8 cellular contexts compared by ENCODE assay signal in genomic region chr1:204409878-204410763, GRCh38. TPM values are rescaled to one million over a fixed set of nuclear protein-coding genes. Genes with fewer than 3 reads are reported as not detected.
DNase-seq lines count a peak whose midpoint lies in the region; ATAC-seq and TF ChIP-seq lines count a peak whose summit lies in the region.

No MANE protein-coding gene starts in this region.

- H3K36me3 ChIP-seq in suprapubic skin, result peaks cover under 1% of the 10 kb centered on the region

- peaks cover 50% of the 10 kb centered on the region for H3K36me3 Mint-ChIP-seq in T-helper 2 cell treated with Interferon-gamma antibody and Interleukin-4, amounts not matched to agents 5 μg/mL and 100 μg/mL, for 36 hours (ENCODE audit: low read depth)
- peaks cover 62% of the 10 kb centered on the region for H3K36me3 Mint-ChIP-seq in activated T-helper 2 cell treated with anti-CD3 and anti-CD28 coated beads, Interferon-gamma antibody, Interleukin-2, Interleukin-4, amounts not matched to agents 10 μg/mL and 5 μg/mL and 100 μg/mL, durations not matched to agents 14 hours and 24 hours and 36 hours (ENCODE audit: low read depth)
- H3K36me3 Mint-ChIP-seq in immature natural killer cell, result peaks cover 0 to 14% (median 0%) of the 10 kb centered on the region in 3 donors

- H3K27me3 Mint-ChIP-seq in T-helper 2 cell treated with Interferon-gamma antibody and Interleukin-4, amounts not matched to agents 5 μg/mL and 100 μg/mL, for 36 hours (ENCODE audit: low read depth), result no peaks in the 10 kb centered on the region
- no peaks in the 10 kb centered on the region for H3K27me3 Mint-ChIP-seq in activated T-helper 2 cell treated with anti-CD3 and anti-CD28 coated beads, Interferon-gamma antibody, Interleukin-2, Interleukin-4, amounts not matched to agents 10 μg/mL and 5 μg/mL and 100 μg/mL, durations not matched to agents 14 hours and 24 hours and 36 hours (ENCODE audit: low read depth)
- peaks cover 14 to 15% (median 15%) of the 10 kb centered on the region in 3 donors for H3K27me3 Mint-ChIP-seq in immature natural killer cell (ENCODE audit: low read depth in 3 of 3)

- peaks cover 42% of the 10 kb centered on the region for H3K4me1 ChIP-seq in suprapubic skin

- no peak for TF ChIP-seq CTCF in suprapubic skin (IDR thresholded peaks at IDR 0.05)

- peak overlapping the region; percentile 99 for H3K4me3 Mint-ChIP-seq in T-helper 2 cell treated with Interferon-gamma antibody and Interleukin-4, amounts not matched to agents 5 μg/mL and 100 μg/mL, for 36 hours
- H3K4me3 Mint-ChIP-seq in activated T-helper 2 cell treated with anti-CD3 and anti-CD28 coated beads, Interferon-gamma antibody, Interleukin-2, Interleukin-4, amounts not matched to agents 10 μg/mL and 5 μg/mL and 100 μg/mL, durations not matched to agents 14 hours and 24 hours and 36 hours (ENCODE audit: low read depth), result peak overlapping the region; percentile 98
- peak overlapping the region; percentile 92 to 99 (median 99) for H3K4me3 Mint-ChIP-seq in immature natural killer cell

- H3K9me3 Mint-ChIP-seq in T-helper 2 cell treated with Interferon-gamma antibody and Interleukin-4, amounts not matched to agents 5 μg/mL and 100 μg/mL, for 36 hours, result no peaks in the 10 kb centered on the region
- no peaks in the 10 kb centered on the region for H3K9me3 Mint-ChIP-seq in activated T-helper 2 cell treated with anti-CD3 and anti-CD28 coated beads, Interferon-gamma antibody, Interleukin-2, Interleukin-4, amounts not matched to agents 10 μg/mL and 5 μg/mL and 100 μg/mL, durations not matched to agents 14 hours and 24 hours and 36 hours
- no peaks in the 10 kb centered on the region for H3K9me3 Mint-ChIP-seq in immature natural killer cell

- no peaks in the 10 kb centered on the region for H3K9me3 ChIP-seq in suprapubic skin

- no peaks in the 10 kb centered on the region for H3K27me3 ChIP-seq in suprapubic skin

- ATAC-seq in GM19035 (IDR thresholded peaks at IDR 0.05; ENCODE audit: unreplicated experiment), result no peak

- H3K27ac Mint-ChIP-seq in T-helper 2 cell treated with Interferon-gamma antibody and Interleukin-4, amounts not matched to agents 5 μg/mL and 100 μg/mL, for 36 hours, result peak overlapping the region; percentile 100
- H3K27ac Mint-ChIP-seq in activated T-helper 2 cell treated with anti-CD3 and anti-CD28 coated beads, Interferon-gamma antibody, Interleukin-2, Interleukin-4, amounts not matched to agents 10 μg/mL and 5 μg/mL and 100 μg/mL, durations not matched to agents 14 hours and 24 hours and 36 hours, result peak overlapping the region; percentile 98
- H3K27ac Mint-ChIP-seq in immature natural killer cell, result peak overlapping the region; percentile 100

- no peak for TF ChIP-seq EP300 in suprapubic skin (IDR thresholded peaks at IDR 0.05)

- intact Hi-C loops in activated T-helper 2 cell treated with anti-CD3 and anti-CD28 coated beads, Interferon-gamma antibody, Interleukin-2, Interleukin-4, amounts not matched to agents 10 μg/mL and 5 μg/mL and 100 μg/mL, durations not matched to agents 14 hours and 24 hours and 36 hours (cut with micrococcal nuclease), result loop anchor here (2.0 to 10.0 kb wide), 3 partner anchors 48 to 795 kb away; partner anchors contain the start of gene SNRPE

- peak overlapping the region; percentile 70 for H3K4me3 ChIP-seq in suprapubic skin

- TF ChIP-seq POLR2A in suprapubic skin (IDR thresholded peaks at IDR 0.05), result no peak

- 0% methylated on average over 6 of the region's 10 CpGs for WGBS in suprapubic skin

- DNase-seq in T-helper 2 cell treated with Interferon-gamma antibody and Interleukin-4, amounts not matched to agents 5 μg/mL and 100 μg/mL, for 36 hours (ENCODE audit: low spot score), result no peak
- DNase-seq in T-helper 2 cell (no peak), immature natural killer cell (no peak), suprapubic skin (ENCODE audit: low spot score in 2 of 2) (no peak), NCI-H1105 (lab: John Stamatoyannopoulos, UW) (no peak)
- no peak for DNase-seq in activated T-helper 2 cell treated with anti-CD3 and anti-CD28 coated beads, Interferon-gamma antibody, Interleukin-2, Interleukin-4, amounts not matched to agents 10 μg/mL and 5 μg/mL and 100 μg/mL, durations not matched to agents 14 hours and 24 hours and 36 hours (ENCODE audit: low spot score)
- DNase-seq in activated CD4-positive, CD25-positive, alpha-beta regulatory T cell treated with anti-CD3 and anti-CD28 coated beads, Interleukin-2, amount 50 U/mL, for 72 hours, result no peak

- H3K27ac ChIP-seq in suprapubic skin, result peak overlapping the region; percentile 98

- peaks cover 18% of the 10 kb centered on the region for H3K4me1 Mint-ChIP-seq in T-helper 2 cell treated with Interferon-gamma antibody and Interleukin-4, amounts not matched to agents 5 μg/mL and 100 μg/mL, for 36 hours (ENCODE audit: low read depth)
- peaks cover 15% of the 10 kb centered on the region for H3K4me1 Mint-ChIP-seq in activated T-helper 2 cell treated with anti-CD3 and anti-CD28 coated beads, Interferon-gamma antibody, Interleukin-2, Interleukin-4, amounts not matched to agents 10 μg/mL and 5 μg/mL and 100 μg/mL, durations not matched to agents 14 hours and 24 hours and 36 hours (ENCODE audit: low read depth)
- peaks cover 50 to 68% of the 10 kb centered on the region in 2 donors for H3K4me1 Mint-ChIP-seq in immature natural killer cell

RNA-seq across cellular contexts. Expression of gene PPP1R15B, which starts 1.5 kb away (rescaled TPM):
- total RNA-seq in activated T-helper 2 cell treated with anti-CD3 and anti-CD28 coated beads, Interferon-gamma antibody, Interleukin-2, Interleukin-4, amounts not matched to agents 10 μg/mL and 5 μg/mL and 100 μg/mL, durations not matched to agents 14 hours and 24 hours and 36 hours, result 63.4 and 64.3 TPM in 2 replicates
- 10 to 100 TPM; 13.5 to 23.0 (median 17.3) TPM for polyA plus RNA-seq in immature natural killer cell
- 10 to 100 TPM; 51.2 to 66.4 (median 56.7) TPM for total RNA-seq in suprapubic skin

RNA-seq across cellular contexts. Expression of gene PLEKHA6, which starts 50.4 kb away (rescaled TPM):
- 0.52 and 1.9 TPM in 2 replicates for total RNA-seq in activated T-helper 2 cell treated with anti-CD3 and anti-CD28 coated beads, Interferon-gamma antibody, Interleukin-2, Interleukin-4, amounts not matched to agents 10 μg/mL and 5 μg/mL and 100 μg/mL, durations not matched to agents 14 hours and 24 hours and 36 hours
- polyA plus RNA-seq in immature natural killer cell, result not detected
- total RNA-seq in suprapubic skin, result 10 to 100 TPM in 3 of 4 donors, 1 to 10 TPM in 1; 3.7 to 15.4 (median 12.8) TPM
